Comparison of ENCODE assay signal across 8 cellular contexts in genomic region chr2:134919360-134920210, GRCh38. TPM values are rescaled to one million over a fixed set of nuclear protein-coding genes. Genes with fewer than 3 reads are reported as not detected.
DNase-seq lines count a peak whose midpoint lies in the region; ATAC-seq and TF ChIP-seq lines count a peak whose summit lies in the region.

No MANE protein-coding gene starts in this region.

- H3K4me1 Mint-ChIP-seq in WTC11, result peaks cover 36% of the 10 kb centered on the region
- H3K4me1 Mint-ChIP-seq in stimulated activated effector memory CD8-positive, alpha-beta T cell treated with anti-CD3 and anti-CD28 coated beads, Interleukin-12 subunit alpha, Interleukin-12 subunit beta, amount 100 ng/mL, for 72 hours, result peaks cover 39% of the 10 kb centered on the region

- no peak for TF ChIP-seq CTCF in GM13976 (IDR thresholded peaks at IDR 0.05; ENCODE audit: borderline replicate concordance, control extremely low read depth, extremely low read depth, insufficient read depth, missing control alignments)
- no peak for TF ChIP-seq CTCF in WTC11 (IDR thresholded peaks at IDR 0.05)

- in situ Hi-C loops in GM13976 (cut with MboI; ENCODE audit: low sequenced_read_pairs, unreplicated experiment), result no loop called here

- peaks cover 16% of the 10 kb centered on the region for H3K36me3 Mint-ChIP-seq in WTC11
- peaks cover 68% of the 10 kb centered on the region for H3K36me3 Mint-ChIP-seq in stimulated activated effector memory CD8-positive, alpha-beta T cell treated with anti-CD3 and anti-CD28 coated beads, Interleukin-12 subunit alpha, Interleukin-12 subunit beta, amount 100 ng/mL, for 72 hours

- H3K9me3 Mint-ChIP-seq in WTC11, result peaks cover 2% of the 10 kb centered on the region
- H3K9me3 Mint-ChIP-seq in stimulated activated effector memory CD8-positive, alpha-beta T cell treated with anti-CD3 and anti-CD28 coated beads, Interleukin-12 subunit alpha, Interleukin-12 subunit beta, amount 100 ng/mL, for 72 hours, result no peaks in the 10 kb centered on the region

- POLR2A ChIA-PET in WTC11 (lab: Charles Lee), result interaction anchor here (0.5 to 1.0 kb wide), 2 partner anchors 57 to 213 kb away, joined by 3 read pairs; no protein-coding TSS in a partner anchor

- DNase-seq in GM13976 (ENCODE audit: low spot score) (peak; percentile 29), Kasumi-1 (lab: John Stamatoyannopoulos, UW) (peak; percentile 38 to 59), WTC11 (ENCODE audit: low spot score) (no peak), dermis microvascular lymphatic vessel endothelial cell (ENCODE audit: low read depth in 2 of 2) (peak; percentile 31 to 50), mesenteric fat pad (ENCODE audit: low spot score) (peak; percentile 90)
- DNase-seq in stimulated activated effector memory CD8-positive, alpha-beta T cell treated with anti-CD3 and anti-CD28 coated beads, Interleukin-12 subunit alpha, Interleukin-12 subunit beta, amount 100 ng/mL, for 72 hours (ENCODE audit: low spot score in 2 of 2), result peak in 1 of 2 donors; percentile 18

- ATAC-seq in WTC11 (no peak), GM19035 (IDR thresholded peaks at IDR 0.05; ENCODE audit: unreplicated experiment) (no peak), GM18520 (IDR thresholded peaks at IDR 0.05; ENCODE audit: unreplicated experiment) (no peak)
- peak; percentile 2 for ATAC-seq in stimulated activated effector memory CD8-positive, alpha-beta T cell treated with anti-CD3 and anti-CD28 coated beads, Interleukin-12 subunit alpha, Interleukin-12 subunit beta, amount 100 ng/mL, for 72 hours

- peak overlapping the region; percentile 99 for H3K4me3 Mint-ChIP-seq in WTC11
- H3K4me3 Mint-ChIP-seq in stimulated activated effector memory CD8-positive, alpha-beta T cell treated with anti-CD3 and anti-CD28 coated beads, Interleukin-12 subunit alpha, Interleukin-12 subunit beta, amount 100 ng/mL, for 72 hours, result peak overlapping the region; percentile 98

- peak overlapping the region; percentile 100 for H3K27ac Mint-ChIP-seq in WTC11
- peak overlapping the region; percentile 100 for H3K27ac Mint-ChIP-seq in stimulated activated effector memory CD8-positive, alpha-beta T cell treated with anti-CD3 and anti-CD28 coated beads, Interleukin-12 subunit alpha, Interleukin-12 subunit beta, amount 100 ng/mL, for 72 hours

- H3K27me3 Mint-ChIP-seq in WTC11 (ENCODE audit: low read depth), result no peaks in the 10 kb centered on the region

- CTCF ChIA-PET in WTC11 (lab: Charles Lee), result interaction anchor here (0.6 to 1.7 kb wide), 3 partner anchors 69 to 469 kb away, joined by 3 to 9 read pairs (median 4); no protein-coding TSS in a partner anchor

TF ChIP-seq in WTC11, 78 proteins besides CTCF, POLR2A, EP300 and RAD21:
- TF ChIP-seq MXD4 (CRISPR knock-in tag; IDR thresholded peaks at IDR 0.05; ENCODE audit: borderline replicate concordance) (no peak), GRHL2 (CRISPR knock-in tag; IDR thresholded peaks at IDR 0.05; ENCODE audit: insufficient replicate concordance, severe bottlenecking) (no peak), USF1 (CRISPR knock-in tag; IDR thresholded peaks at IDR 0.05) (0 out of 2 replicates have a peak, but pooled peaks have one; percentile 14)

RNA-seq across cellular contexts. Expression of gene CCNT2, which starts 1.0 kb away (rescaled TPM):
- total RNA-seq in WTC11 (2021) (38.1 to 42.3 TPM (median 39.2 TPM) in 3 replicates), dermis microvascular lymphatic vessel endothelial cell (21.6 and 26.4 TPM in 2 replicates), mesenteric fat pad (29.5 TPM)
